ENCODE assay signal across 21 cellular contexts in genomic region chr12:49798934-49799333, GRCh38.
"Had no signal": no experiment of that assay in that cellular context is flagged by ENCODE, and none has a peak within 500 bp of the region (broad histone marks: within the 10 kb centered on the region; RNA-seq: fewer than 3 reads in every experiment).

No MANE protein-coding gene starts in this region.

- ATAC-seq: left lung, right lobe of liver had no signal

- H3K9me3 ChIP-seq: left lung, right lobe of liver, stomach had no signal

- H3K4me1 Mint-ChIP-seq: brain had no signal

- H3K4me3 Mint-ChIP-seq: activated naive CD8-positive, alpha-beta T cell; brain; T-helper 1 cell treated with Interleukin-12 subunit alpha and Interleukin-12 subunit beta and Interleukin-4 antibody, amounts not matched to agents 30 μg/mL and 1 μg/mL, for 36 hours had no signal

- H3K27ac ChIP-seq: left lung, parathyroid adenoma, right lobe of liver, stomach had no signal

- H3K27me3 Mint-ChIP-seq: activated naive CD8-positive, alpha-beta T cell; brain had no signal

- H3K27me3 ChIP-seq: left lung, right lobe of liver, stomach had no signal

- DNase-seq: activated CD4-positive, alpha-beta T cell treated with anti-CD3 and anti-CD28 coated beads, Interleukin-2, amount 50 U/mL, for 1 hour; activated CD4-positive, CD25-positive, alpha-beta regulatory T cell treated with anti-CD3 and anti-CD28 coated beads, Interleukin-2, amount 50 U/mL, for 72 hours; activated CD8-positive, alpha-beta memory T cell treated with anti-CD3 and anti-CD28 coated beads, Interleukin-2, amount 50 U/mL, for 48 hours; amygdala; caudate nucleus; erythroblast; head of caudate nucleus; kidney; left lung; mammary epithelial cell; midbrain; right lobe of liver; stimulated activated CD4-positive, alpha-beta T cell treated with anti-CD3 and anti-CD28 coated beads, Interleukin-4, amount 100 ng/mL, for 1 hour; stomach; trophoblast cell had no signal

- H3K9ac ChIP-seq: parathyroid adenoma had no signal

- H2AFZ ChIP-seq: parathyroid adenoma had no signal

- H3K27ac Mint-ChIP-seq: activated naive CD8-positive, alpha-beta T cell; T-helper 1 cell treated with Interleukin-12 subunit alpha and Interleukin-12 subunit beta and Interleukin-4 antibody, amounts not matched to agents 30 μg/mL and 1 μg/mL, for 36 hours had no signal

- H3K4me2 ChIP-seq: smooth muscle cell had no signal

- FAIRE-seq: frontal cortex, kidney had no signal

- H3K4me3 ChIP-seq: left lung, right lobe of liver, smooth muscle cell, stomach had no signal

- H3K4me1 ChIP-seq: parathyroid adenoma, stomach had no signal

- H3K9me3 Mint-ChIP-seq: brain; T-helper 1 cell treated with Interleukin-12 subunit alpha and Interleukin-12 subunit beta and Interleukin-4 antibody, amounts not matched to agents 30 μg/mL and 1 μg/mL, for 36 hours had no signal
